28 cellular contexts compared by ENCODE assay signal in genomic region chr1:177863776-177864175, GRCh38.
"Had no signal": no experiment of that assay in that cellular context is flagged by ENCODE, and none has a peak within 500 bp of the region (broad histone marks: within the 10 kb centered on the region; RNA-seq: fewer than 3 reads in every experiment).

No MANE protein-coding gene starts in this region.

- H3K4me3 ChIP-seq: SJCRH30 had no signal

- ATAC-seq: activated T-cell treated with anti-CD3 and anti-CD28 coated beads, Interleukin-2, amount 50 U/mL, for 4 hours; Panc1 had no signal

- H3K27me3 ChIP-seq: brain microvascular endothelial cell, SJCRH30 had no signal

- H3K27ac ChIP-seq: brain microvascular endothelial cell, SJCRH30, VCaP had no signal

- H3K9me3 ChIP-seq: SJCRH30, SK-N-SH had no signal

- H3K4me2 ChIP-seq: SK-N-SH had no signal

- DNase-seq: activated CD4-positive, alpha-beta memory T cell treated with anti-CD3 and anti-CD28 coated beads for 36 hours; activated CD4-positive, alpha-beta T cell treated with anti-CD3 and anti-CD28 coated beads, Interleukin-2, amount 10 ng/mL, durations not matched to agents 7 days and 5 days; activated CD4-positive, CD25-positive, alpha-beta regulatory T cell; activated CD8-positive, alpha-beta memory T cell treated with anti-CD3 and anti-CD28 coated beads for 24 hours; activated effector memory CD4-positive, alpha-beta T cell treated with anti-CD3 and anti-CD28 coated beads, Interleukin-2, amount 50 U/mL, for 16 hours; activated naive CD4-positive, alpha-beta T cell treated with anti-CD3 and anti-CD28 coated beads for 36 hours; activated T-cell treated with anti-CD3 and anti-CD28 coated beads, Interleukin-2, amount 50 U/mL, for 4 hours; amygdala; brain microvascular endothelial cell; cerebellar nuclear complex; NCI-H1092 treated with DMSO at 0.1 percent for 48 hours; NCI-H1417 treated with DMSO at 0.1 percent for 48 hours; NCI-H1694; NCI-H2029; NCI-H2107; NCI-H2171 treated with DMSO at 0.1 percent for 48 hours; NCI-H345; NCI-H510A treated with DMSO at 0.1 percent for 48 hours; NCI-H69; NK-92 treated with Interleukin-12 subunit alpha and Interleukin-12 subunit beta, amount 100 ng/mL, for 24 hours; OCI-M1; Right ventricle myocardium superior; RPMI8226; SJCRH30; SK-N-SH; T-helper 1 cell had no signal

- H3K36me3 ChIP-seq: brain microvascular endothelial cell, SJCRH30 had no signal

- H3K4me1 ChIP-seq: SJCRH30 had no signal

- H3K9ac ChIP-seq: SK-N-SH had no signal
